ENCODE assay signal across 1 cellular context in the genomic region with DNA sequence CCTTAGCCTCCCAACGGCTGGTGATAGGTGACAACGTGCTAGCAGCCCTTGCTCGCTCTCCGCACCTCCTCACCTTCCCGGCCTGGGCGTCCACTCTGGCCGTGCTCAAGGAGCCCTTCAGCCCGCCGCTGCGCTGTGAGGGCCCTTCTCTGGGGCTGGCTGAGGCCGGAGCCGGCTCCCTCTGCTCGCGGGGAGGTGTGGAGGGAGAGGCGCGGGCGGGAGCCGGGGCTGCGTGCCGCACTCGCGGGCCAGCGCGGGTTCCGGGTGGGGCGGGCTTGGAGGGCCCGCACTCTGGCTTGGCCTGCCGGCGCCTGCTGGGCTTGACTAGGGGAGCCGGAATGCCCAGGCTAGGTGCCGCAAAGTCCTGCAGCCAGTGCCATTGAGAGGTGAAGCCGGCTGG.
TF ChIP-seq lines count a peak whose summit lies in the region.

No MANE protein-coding gene starts in this region.

TF ChIP-seq in GM23338, 12 proteins besides CTCF, POLR2A, EP300 and RAD21 (continued from another document):
- TF ChIP-seq, protein P1, sequence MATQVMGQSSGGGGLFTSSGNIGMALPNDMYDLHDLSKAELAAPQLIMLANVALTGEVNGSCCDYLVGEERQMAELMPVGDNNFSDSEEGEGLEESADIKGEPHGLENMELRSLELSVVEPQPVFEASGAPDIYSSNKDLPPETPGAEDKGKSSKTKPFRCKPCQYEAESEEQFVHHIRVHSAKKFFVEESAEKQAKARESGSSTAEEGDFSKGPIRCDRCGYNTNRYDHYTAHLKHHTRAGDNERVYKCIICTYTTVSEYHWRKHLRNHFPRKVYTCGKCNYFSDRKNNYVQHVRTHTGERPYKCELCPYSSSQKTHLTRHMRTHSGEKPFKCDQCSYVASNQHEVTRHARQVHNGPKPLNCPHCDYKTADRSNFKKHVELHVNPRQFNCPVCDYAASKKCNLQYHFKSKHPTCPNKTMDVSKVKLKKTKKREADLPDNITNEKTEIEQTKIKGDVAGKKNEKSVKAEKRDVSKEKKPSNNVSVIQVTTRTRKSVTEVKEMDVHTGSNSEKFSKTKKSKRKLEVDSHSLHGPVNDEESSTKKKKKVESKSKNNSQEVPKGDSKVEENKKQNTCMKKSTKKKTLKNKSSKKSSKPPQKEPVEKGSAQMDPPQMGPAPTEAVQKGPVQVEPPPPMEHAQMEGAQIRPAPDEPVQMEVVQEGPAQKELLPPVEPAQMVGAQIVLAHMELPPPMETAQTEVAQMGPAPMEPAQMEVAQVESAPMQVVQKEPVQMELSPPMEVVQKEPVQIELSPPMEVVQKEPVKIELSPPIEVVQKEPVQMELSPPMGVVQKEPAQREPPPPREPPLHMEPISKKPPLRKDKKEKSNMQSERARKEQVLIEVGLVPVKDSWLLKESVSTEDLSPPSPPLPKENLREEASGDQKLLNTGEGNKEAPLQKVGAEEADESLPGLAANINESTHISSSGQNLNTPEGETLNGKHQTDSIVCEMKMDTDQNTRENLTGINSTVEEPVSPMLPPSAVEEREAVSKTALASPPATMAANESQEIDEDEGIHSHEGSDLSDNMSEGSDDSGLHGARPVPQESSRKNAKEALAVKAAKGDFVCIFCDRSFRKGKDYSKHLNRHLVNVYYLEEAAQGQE (IDR thresholded peaks at IDR 0.05; ENCODE audit: unreplicated experiment): no peak
- TF ChIP-seq ZNF114 (CRISPR knock-in tag; IDR thresholded peaks at IDR 0.05) (no peak), JUNB (IDR thresholded peaks at IDR 0.05; ENCODE audit: unreplicated experiment) (no peak), STAT1 (IDR thresholded peaks at IDR 0.05; ENCODE audit: unreplicated experiment) (no peak), POLR2AphosphoS5 (IDR thresholded peaks at IDR 0.05; ENCODE audit: low read depth) (no peak), NANOG (IDR thresholded peaks at IDR 0.05; ENCODE audit: borderline replicate concordance) (no peak), EZH2 (IDR thresholded peaks at IDR 0.05; ENCODE audit: low read depth, unreplicated experiment) (no peak)
- TF ChIP-seq, protein P2, sequence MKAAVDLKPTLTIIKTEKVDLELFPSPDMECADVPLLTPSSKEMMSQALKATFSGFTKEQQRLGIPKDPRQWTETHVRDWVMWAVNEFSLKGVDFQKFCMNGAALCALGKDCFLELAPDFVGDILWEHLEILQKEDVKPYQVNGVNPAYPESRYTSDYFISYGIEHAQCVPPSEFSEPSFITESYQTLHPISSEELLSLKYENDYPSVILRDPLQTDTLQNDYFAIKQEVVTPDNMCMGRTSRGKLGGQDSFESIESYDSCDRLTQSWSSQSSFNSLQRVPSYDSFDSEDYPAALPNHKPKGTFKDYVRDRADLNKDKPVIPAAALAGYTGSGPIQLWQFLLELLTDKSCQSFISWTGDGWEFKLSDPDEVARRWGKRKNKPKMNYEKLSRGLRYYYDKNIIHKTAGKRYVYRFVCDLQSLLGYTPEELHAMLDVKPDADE (IDR thresholded peaks at IDR 0.05): no peak
- TF ChIP-seq, protein P3, sequence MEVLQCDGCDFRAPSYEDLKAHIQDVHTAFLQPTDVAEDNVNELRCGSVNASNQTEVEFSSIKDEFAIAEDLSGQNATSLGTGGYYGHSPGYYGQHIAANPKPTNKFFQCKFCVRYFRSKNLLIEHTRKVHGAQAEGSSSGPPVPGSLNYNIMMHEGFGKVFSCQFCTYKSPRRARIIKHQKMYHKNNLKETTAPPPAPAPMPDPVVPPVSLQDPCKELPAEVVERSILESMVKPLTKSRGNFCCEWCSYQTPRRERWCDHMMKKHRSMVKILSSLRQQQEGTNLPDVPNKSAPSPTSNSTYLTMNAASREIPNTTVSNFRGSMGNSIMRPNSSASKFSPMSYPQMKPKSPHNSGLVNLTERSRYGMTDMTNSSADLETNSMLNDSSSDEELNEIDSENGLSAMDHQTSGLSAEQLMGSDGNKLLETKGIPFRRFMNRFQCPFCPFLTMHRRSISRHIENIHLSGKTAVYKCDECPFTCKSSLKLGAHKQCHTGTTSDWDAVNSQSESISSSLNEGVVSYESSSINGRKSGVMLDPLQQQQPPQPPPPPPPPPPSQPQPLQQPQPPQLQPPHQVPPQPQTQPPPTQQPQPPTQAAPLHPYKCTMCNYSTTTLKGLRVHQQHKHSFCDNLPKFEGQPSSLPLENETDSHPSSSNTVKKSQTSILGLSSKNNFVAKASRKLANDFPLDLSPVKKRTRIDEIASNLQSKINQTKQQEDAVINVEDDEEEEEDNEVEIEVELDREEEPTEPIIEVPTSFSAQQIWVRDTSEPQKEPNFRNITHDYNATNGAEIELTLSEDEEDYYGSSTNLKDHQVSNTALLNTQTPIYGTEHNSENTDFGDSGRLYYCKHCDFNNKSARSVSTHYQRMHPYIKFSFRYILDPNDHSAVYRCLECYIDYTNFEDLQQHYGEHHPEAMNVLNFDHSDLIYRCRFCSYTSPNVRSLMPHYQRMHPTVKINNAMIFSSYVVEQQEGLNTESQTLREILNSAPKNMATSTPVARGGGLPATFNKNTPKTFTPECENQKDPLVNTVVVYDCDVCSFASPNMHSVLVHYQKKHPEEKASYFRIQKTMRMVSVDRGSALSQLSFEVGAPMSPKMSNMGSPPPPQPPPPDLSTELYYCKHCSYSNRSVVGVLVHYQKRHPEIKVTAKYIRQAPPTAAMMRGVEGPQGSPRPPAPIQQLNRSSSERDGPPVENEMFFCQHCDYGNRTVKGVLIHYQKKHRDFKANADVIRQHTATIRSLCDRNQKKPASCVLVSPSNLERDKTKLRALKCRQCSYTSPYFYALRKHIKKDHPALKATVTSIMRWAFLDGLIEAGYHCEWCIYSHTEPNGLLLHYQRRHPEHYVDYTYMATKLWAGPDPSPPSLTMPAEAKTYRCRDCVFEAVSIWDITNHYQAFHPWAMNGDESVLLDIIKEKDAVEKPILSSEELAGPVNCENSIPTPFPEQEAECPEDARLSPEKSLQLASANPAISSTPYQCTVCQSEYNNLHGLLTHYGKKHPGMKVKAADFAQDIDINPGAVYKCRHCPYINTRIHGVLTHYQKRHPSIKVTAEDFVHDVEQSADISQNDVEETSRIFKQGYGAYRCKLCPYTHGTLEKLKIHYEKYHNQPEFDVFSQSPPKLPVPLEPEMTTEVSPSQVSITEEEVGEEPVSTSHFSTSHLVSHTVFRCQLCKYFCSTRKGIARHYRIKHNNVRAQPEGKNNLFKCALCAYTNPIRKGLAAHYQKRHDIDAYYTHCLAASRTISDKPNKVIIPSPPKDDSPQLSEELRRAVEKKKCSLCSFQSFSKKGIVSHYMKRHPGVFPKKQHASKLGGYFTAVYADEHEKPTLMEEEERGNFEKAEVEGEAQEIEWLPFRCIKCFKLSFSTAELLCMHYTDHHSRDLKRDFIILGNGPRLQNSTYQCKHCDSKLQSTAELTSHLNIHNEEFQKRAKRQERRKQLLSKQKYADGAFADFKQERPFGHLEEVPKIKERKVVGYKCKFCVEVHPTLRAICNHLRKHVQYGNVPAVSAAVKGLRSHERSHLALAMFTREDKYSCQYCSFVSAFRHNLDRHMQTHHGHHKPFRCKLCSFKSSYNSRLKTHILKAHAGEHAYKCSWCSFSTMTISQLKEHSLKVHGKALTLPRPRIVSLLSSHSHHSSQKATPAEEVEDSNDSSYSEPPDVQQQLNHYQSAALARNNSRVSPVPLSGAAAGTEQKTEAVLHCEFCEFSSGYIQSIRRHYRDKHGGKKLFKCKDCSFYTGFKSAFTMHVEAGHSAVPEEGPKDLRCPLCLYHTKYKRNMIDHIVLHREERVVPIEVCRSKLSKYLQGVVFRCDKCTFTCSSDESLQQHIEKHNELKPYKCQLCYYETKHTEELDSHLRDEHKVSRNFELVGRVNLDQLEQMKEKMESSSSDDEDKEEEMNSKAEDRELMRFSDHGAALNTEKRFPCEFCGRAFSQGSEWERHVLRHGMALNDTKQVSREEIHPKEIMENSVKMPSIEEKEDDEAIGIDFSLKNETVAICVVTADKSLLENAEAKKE (CRISPR knock-in tag; IDR thresholded peaks at IDR 0.05): no peak
